Comparison of ENCODE assay signal across 1 cellular context in the genomic region with DNA sequence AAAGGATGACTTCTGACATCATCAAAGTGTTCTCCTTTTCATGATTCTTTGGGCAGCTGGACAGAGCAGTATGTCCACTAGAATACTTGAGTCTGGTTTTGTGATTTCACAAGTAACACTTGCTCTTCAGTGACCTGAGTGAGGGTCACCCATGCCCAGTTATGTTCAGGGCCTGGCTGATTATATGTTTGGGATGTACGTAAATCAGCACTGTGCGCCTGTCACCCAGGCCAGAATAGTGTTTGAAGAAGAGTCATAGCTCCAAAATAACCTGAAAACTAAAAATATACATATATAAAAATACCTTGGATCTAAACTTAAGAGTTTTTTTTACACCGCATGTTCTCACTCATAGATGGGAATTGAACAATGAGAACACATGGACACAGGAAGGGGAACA.
TF ChIP-seq lines count a peak whose summit lies in the region.

No MANE protein-coding gene starts in this region.

TF ChIP-seq in IMR-90, 13 proteins besides CTCF, POLR2A, EP300 and RAD21:
- TF ChIP-seq CHD1 (IDR thresholded peaks at IDR 0.05; ENCODE audit: low read depth, low read length) (no peak), RFX5 (IDR thresholded peaks at IDR 0.05; ENCODE audit: low read depth, low read length) (no peak), MAZ (IDR thresholded peaks at IDR 0.05; ENCODE audit: borderline replicate concordance, low read depth, low read length) (no peak), FOS (IDR thresholded peaks at IDR 0.05; ENCODE audit: low read depth, low read length) (no peak), CEBPB (IDR thresholded peaks at IDR 0.05; ENCODE audit: low read depth, low read length) (no peak), MXI1 (IDR thresholded peaks at IDR 0.05; ENCODE audit: borderline replicate concordance, low read depth, low read length) (no peak), SMC3 (IDR thresholded peaks at IDR 0.05; ENCODE audit: low read depth, low read length) (no peak), BHLHE40 (IDR thresholded peaks at IDR 0.05; ENCODE audit: low read depth, low read length) (no peak), RCOR1 (IDR thresholded peaks at IDR 0.05; ENCODE audit: insufficient replicate concordance, low read length) (no peak)
- TF ChIP-seq, protein P1, sequence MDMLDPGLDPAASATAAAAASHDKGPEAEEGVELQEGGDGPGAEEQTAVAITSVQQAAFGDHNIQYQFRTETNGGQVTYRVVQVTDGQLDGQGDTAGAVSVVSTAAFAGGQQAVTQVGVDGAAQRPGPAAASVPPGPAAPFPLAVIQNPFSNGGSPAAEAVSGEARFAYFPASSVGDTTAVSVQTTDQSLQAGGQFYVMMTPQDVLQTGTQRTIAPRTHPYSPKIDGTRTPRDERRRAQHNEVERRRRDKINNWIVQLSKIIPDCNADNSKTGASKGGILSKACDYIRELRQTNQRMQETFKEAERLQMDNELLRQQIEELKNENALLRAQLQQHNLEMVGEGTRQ (IDR thresholded peaks at IDR 0.05; ENCODE audit: low read depth, low read length): no peak
- TF ChIP-seq, protein P2, sequence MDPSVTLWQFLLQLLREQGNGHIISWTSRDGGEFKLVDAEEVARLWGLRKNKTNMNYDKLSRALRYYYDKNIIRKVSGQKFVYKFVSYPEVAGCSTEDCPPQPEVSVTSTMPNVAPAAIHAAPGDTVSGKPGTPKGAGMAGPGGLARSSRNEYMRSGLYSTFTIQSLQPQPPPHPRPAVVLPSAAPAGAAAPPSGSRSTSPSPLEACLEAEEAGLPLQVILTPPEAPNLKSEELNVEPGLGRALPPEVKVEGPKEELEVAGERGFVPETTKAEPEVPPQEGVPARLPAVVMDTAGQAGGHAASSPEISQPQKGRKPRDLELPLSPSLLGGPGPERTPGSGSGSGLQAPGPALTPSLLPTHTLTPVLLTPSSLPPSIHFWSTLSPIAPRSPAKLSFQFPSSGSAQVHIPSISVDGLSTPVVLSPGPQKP (IDR thresholded peaks at IDR 0.05; ENCODE audit: borderline replicate concordance, low read depth, low read length): no peak
